Comparison of ENCODE assay signal across 8 cellular contexts in genomic region chr2:149040451-149040850, GRCh38. TPM values are rescaled to one million over a fixed set of nuclear protein-coding genes. Genes with fewer than 3 reads are reported as not detected.
DNase-seq lines count a peak whose midpoint lies in the region; ATAC-seq and TF ChIP-seq lines count a peak whose summit lies in the region.

No MANE protein-coding gene starts in this region.

- H3K9ac ChIP-seq in trophoblast cell (ENCODE audit: low read length) = no peak overlapping the region

- peaks cover 14% of the 10 kb centered on the region for H3K79me1 ChIP-seq in trophoblast cell (ENCODE audit: low read length)

- H4K12ac ChIP-seq in trophoblast cell (ENCODE audit: low read depth, low read length) = no peak overlapping the region

- peaks cover 10% of the 10 kb centered on the region for H3K79me2 ChIP-seq in trophoblast cell (ENCODE audit: control insufficient read depth, insufficient read depth, low read length, poor library complexity)

- H3K36me3 ChIP-seq in body of pancreas (replicated peaks in 1 of 2; ENCODE audit: insufficient read depth in 1 of 2, low read depth in 2 of 2) (no peaks in the 10 kb centered on the region), trophoblast cell (ENCODE audit: control insufficient read depth in 1 of 2, insufficient read depth in 2 of 2, low read length in 2 of 2) (no peaks in the 10 kb centered on the region)

- no peak overlapping the region for H3K4ac ChIP-seq in trophoblast cell (ENCODE audit: low read depth, low read length)

- H3K4me3 ChIP-seq in body of pancreas (no peak overlapping the region), trophoblast cell (ENCODE audit: low read depth, low read length) (no peak overlapping the region)

- TF ChIP-seq POLR2A in body of pancreas (IDR thresholded peaks at IDR 0.05) = no peak

- H3K4me1 ChIP-seq in body of pancreas = peaks cover 13% of the 10 kb centered on the region
- H3K4me1 ChIP-seq in trophoblast cell (ENCODE audit: control insufficient read depth in 1 of 2, insufficient read depth in 2 of 2, low read length in 2 of 2) = peaks cover 5 to 12% of the 10 kb centered on the region in 2 experiments

- TF ChIP-seq CTCF in body of pancreas (IDR thresholded peaks at IDR 0.05) = peak in 6 of 7 experiments; percentile 3 to 42 (median 17)

- H3K27ac ChIP-seq in body of pancreas = no peak overlapping the region
- no peak overlapping the region for H3K27ac ChIP-seq in trophoblast cell (ENCODE audit: low read depth, low read length)

- DNase-seq in D341Med (ENCODE audit: low spot score) (peak; percentile 44), H4 (ENCODE audit: low spot score) (peak; percentile 50), OCI-M1 (lab: John Stamatoyannopoulos, UW) (peak; percentile 52), body of pancreas (peak in 2 of 4 donors; percentile 37 to 46), trophoblast cell (peak; percentile 62 to 85), ureter (ENCODE audit: low spot score) (no peak), cerebellum (ENCODE audit: low spot score) (no peak), NCI-H526 treated with DMSO at 0.1 percent for 48 hours (lab: John Stamatoyannopoulos, UW) (no peak)

- ATAC-seq in body of pancreas = no peak

- intact Hi-C loops in body of pancreas (cut with DNase I) = no loop called here

- no peak overlapping the region for H3K18ac ChIP-seq in trophoblast cell (ENCODE audit: low read length)

- H3K14ac ChIP-seq in trophoblast cell (ENCODE audit: low read length) = no peak overlapping the region

- 68 to 73% methylated on average over 7 of the region's 7 CpGs for WGBS in body of pancreas, 2 donors
- no CpG with 5 or more reads among the region's 7 CpGs for WGBS in trophoblast cell (ENCODE audit: extremely low coverage, insufficient coverage, insufficient read length)

- no peak overlapping the region for H2AK5ac ChIP-seq in trophoblast cell (ENCODE audit: low read length)

- H4K91ac ChIP-seq in trophoblast cell (ENCODE audit: low read depth, low read length) = no peak overlapping the region

- H3K23ac ChIP-seq in trophoblast cell (ENCODE audit: low read length) = no peak overlapping the region

- no peak overlapping the region for H2BK120ac ChIP-seq in trophoblast cell (ENCODE audit: insufficient read depth, low read length, poor library complexity)

- H4K8ac ChIP-seq in trophoblast cell (ENCODE audit: low read depth, low read length) = no peak overlapping the region

- H3K27me3 ChIP-seq in body of pancreas (no peaks in the 10 kb centered on the region), trophoblast cell (ENCODE audit: insufficient read depth, low read length) (no peaks in the 10 kb centered on the region)

- no peak overlapping the region for H2AFZ ChIP-seq in trophoblast cell (ENCODE audit: insufficient read depth, low read length, poor library complexity)

- H3K4me2 ChIP-seq in trophoblast cell (ENCODE audit: low read length) = no peak overlapping the region

- H2BK5ac ChIP-seq in trophoblast cell (ENCODE audit: low read depth, low read length, poor library complexity) = no peak overlapping the region

- H2BK12ac ChIP-seq in trophoblast cell (ENCODE audit: low read length) = no peak overlapping the region

- H3K9me3 ChIP-seq in body of pancreas = no peaks in the 10 kb centered on the region
- H3K9me3 ChIP-seq in trophoblast cell (ENCODE audit: insufficient read depth, low read depth, low read length) = no peaks in the 10 kb centered on the region

RNA-seq across cellular contexts. Expression of gene LYPD6B, which starts 2.0 kb away (rescaled TPM):
- total RNA-seq in H4 (2014; rRNA removed; shearing (Covaris generic)) = 112 and 133 TPM in 2 replicates
- total RNA-seq in body of pancreas (1 to 10 TPM; 9.3 to 9.9 TPM), ureter (76.0 TPM), cerebellum (0.91 TPM)
- polyA plus RNA-seq in trophoblast cell (2013) = 43.9 and 44.9 TPM in 2 replicates

Comparison
In these comparisons a context has a peak if more than half of its experiments do, and no peak if none do; other contexts are left out.
1. DNase-seq: peak in D341Med (single experiment), H4 (single experiment), OCI-M1 (single experiment) and trophoblast cell (2 of 2); none in ureter (single experiment), cerebellum (single experiment) and NCI-H526 treated with DMSO at 0.1 percent for 48 hours (single experiment).